Comparison of ENCODE assay signal across 8 cellular contexts in the genomic region with DNA sequence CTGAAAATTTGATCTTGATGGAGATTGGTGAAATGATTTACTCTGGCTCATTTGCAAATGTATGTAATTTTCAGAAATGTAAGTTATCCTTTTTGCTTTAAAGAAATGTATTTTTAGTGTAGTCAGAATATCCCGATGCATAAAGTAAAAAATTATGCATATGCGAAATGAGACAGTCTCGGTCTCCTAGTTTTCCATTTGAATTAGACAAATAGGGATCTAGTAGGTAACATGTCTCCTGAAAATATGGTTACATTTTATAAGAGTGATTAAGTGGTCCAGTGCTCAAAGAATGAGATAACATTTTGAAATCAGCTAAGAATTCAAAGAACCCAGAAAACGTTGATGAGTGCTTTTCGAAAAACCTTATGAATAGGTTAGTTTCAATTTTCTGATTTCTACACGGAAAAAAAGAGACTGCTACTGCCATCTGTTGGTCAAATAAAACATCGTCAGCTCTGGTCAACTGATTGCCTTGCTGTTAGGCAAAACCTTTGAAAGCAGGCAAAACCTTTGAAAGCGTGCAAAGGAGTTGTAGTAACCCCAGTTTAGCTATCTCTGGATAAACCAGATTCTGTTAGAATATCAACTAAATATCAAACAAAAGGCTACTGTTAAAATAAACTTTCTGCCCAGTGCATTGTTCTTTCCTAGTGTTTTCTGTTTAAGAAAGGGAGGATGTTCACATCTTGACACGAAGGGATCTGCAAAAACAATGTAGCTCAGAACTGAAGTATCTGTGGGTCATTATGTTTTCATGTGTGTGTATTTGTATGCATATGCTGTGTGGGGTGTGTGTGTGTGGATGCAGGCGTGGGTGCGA. TPM values are rescaled to one million over a fixed set of nuclear protein-coding genes. Genes with fewer than 3 reads are reported as not detected.
DNase-seq lines count a peak whose midpoint lies in the region; ATAC-seq, FAIRE-seq and TF ChIP-seq lines count a peak whose summit lies in the region.

No MANE protein-coding gene starts in this region.

- H3K27me3 Mint-ChIP-seq in activated naive CD8-positive, alpha-beta T cell treated with anti-CD3 and anti-CD28 coated beads, Interleukin-2, amount 10 ng/mL, durations not matched to agents 7 days and 5 days = peaks cover 14% of the 10 kb centered on the region

- no peak overlapping the region for H3K9ac ChIP-seq in DND-41 (ENCODE audit: low read depth, low read length)

- H2AFZ ChIP-seq in DND-41 (ENCODE audit: low read depth, low read length) = 0 out of 2 replicates have a peak overlapping the region, but pooled peaks have one; percentile 7

- WGBS in small intestine, 3 donors = 34 to 42% (median 37%) methylated on average over 11 of the region's 11 CpGs

- POLR2A ChIA-PET in activated naive CD8-positive, alpha-beta T cell treated with anti-CD3 and anti-CD28 coated beads, Interleukin-2, amount 10 ng/mL, durations not matched to agents 7 days and 5 days (lab: Charles Lee) = no interaction called here

- H3K27me3 ChIP-seq in DND-41 (ENCODE audit: insufficient read depth, low read length, poor library complexity) = no peaks in the 10 kb centered on the region
- H3K27me3 ChIP-seq in small intestine (ENCODE audit: control insufficient read depth in 2 of 2, insufficient read depth in 2 of 2, low read length in 2 of 2) = no peaks in the 10 kb centered on the region

- H3K9me3 Mint-ChIP-seq in activated naive CD8-positive, alpha-beta T cell treated with anti-CD3 and anti-CD28 coated beads, Interleukin-2, amount 10 ng/mL, durations not matched to agents 7 days and 5 days = no peaks in the 10 kb centered on the region

- H4K20me1 ChIP-seq in DND-41 (ENCODE audit: insufficient read depth, low read length) = no peaks in the 10 kb centered on the region

- FAIRE-seq in small intestine (lab: Jason Lieb, UNC) = no peak

- H3K4me1 Mint-ChIP-seq in activated naive CD8-positive, alpha-beta T cell treated with anti-CD3 and anti-CD28 coated beads, Interleukin-2, amount 10 ng/mL, durations not matched to agents 7 days and 5 days = no peaks in the 10 kb centered on the region

- H3K36me3 Mint-ChIP-seq in activated naive CD8-positive, alpha-beta T cell treated with anti-CD3 and anti-CD28 coated beads, Interleukin-2, amount 10 ng/mL, durations not matched to agents 7 days and 5 days = no peaks in the 10 kb centered on the region

- peak overlapping the region; percentile 20 for H3K4me3 Mint-ChIP-seq in activated naive CD8-positive, alpha-beta T cell treated with anti-CD3 and anti-CD28 coated beads, Interleukin-2, amount 10 ng/mL, durations not matched to agents 7 days and 5 days

- H3K79me2 ChIP-seq in DND-41 (ENCODE audit: insufficient read depth, low read length) = no peaks in the 10 kb centered on the region

- H3K9me3 ChIP-seq in DND-41 (ENCODE audit: insufficient read depth, low read length, severe bottlenecking) = no peaks in the 10 kb centered on the region
- H3K9me3 ChIP-seq in small intestine (ENCODE audit: control insufficient read depth, low read depth) = no peaks in the 10 kb centered on the region

- H3K27ac Mint-ChIP-seq in activated naive CD8-positive, alpha-beta T cell treated with anti-CD3 and anti-CD28 coated beads, Interleukin-2, amount 10 ng/mL, durations not matched to agents 7 days and 5 days = no peak overlapping the region

- H3K4me1 ChIP-seq in DND-41 (ENCODE audit: insufficient read depth, low read length) (peaks cover 3% of the 10 kb centered on the region; the same call in 1 of the 2 replicates), small intestine (ENCODE audit: control insufficient read depth in 2 of 2, insufficient read depth in 1 of 2, low read depth in 1 of 2, low read length in 1 of 2) (no peaks in the 10 kb centered on the region)

- H3K36me3 ChIP-seq in DND-41 (ENCODE audit: insufficient read depth, low read length) (no peaks in the 10 kb centered on the region), small intestine (ENCODE audit: control insufficient read depth in 2 of 2, insufficient read depth in 2 of 2, low read length in 2 of 2) (no peaks in the 10 kb centered on the region)

- H3K4me2 ChIP-seq in DND-41 (ENCODE audit: insufficient read depth, low read length) = peak overlapping the region; percentile 60; the same call in 1 of the 2 replicates

- TF ChIP-seq CTCF in DND-41 (IDR thresholded peaks at IDR 0.05; ENCODE audit: borderline replicate concordance, extremely low read depth, low read length, poor library complexity, severe bottlenecking) = peak; percentile 74

- no peak overlapping the region for H3K27ac ChIP-seq in DND-41 (ENCODE audit: low read length)
- no peak overlapping the region for H3K27ac ChIP-seq in small intestine (ENCODE audit: low read depth in 1 of 2, low read length in 1 of 2)

- peak overlapping the region in 1 of 2 experiments; percentile 40; a peak in 1 of 4 replicates for H3K4me3 ChIP-seq in DND-41 (ENCODE audit: low read depth in 1 of 2, low read length in 2 of 2)
- H3K4me3 ChIP-seq in small intestine (ENCODE audit: low read depth in 1 of 2, low read length in 2 of 2) = no peak overlapping the region

- ATAC-seq in DND-41 (ENCODE audit: insufficient read depth, low read depth) = peak; percentile 74
- ATAC-seq in GM19043 (IDR thresholded peaks at IDR 0.05; ENCODE audit: low read depth, unreplicated experiment) = peak; percentile 88
- peak; percentile 72 for ATAC-seq in HG03139 (IDR thresholded peaks at IDR 0.05; ENCODE audit: unreplicated experiment)
- no peak for ATAC-seq in activated naive CD8-positive, alpha-beta T cell treated with anti-CD3 and anti-CD28 coated beads, Interleukin-2, amount 10 ng/mL, durations not matched to agents 7 days and 5 days (ENCODE audit: low read depth)

- DNase-seq in DND-41 (peak; percentile 39), NCI-H526 treated with DMSO at 0.1 percent for 48 hours (lab: John Stamatoyannopoulos, UW) (peak; percentile 63), hippocampal formation (lab: John Stamatoyannopoulos, UW) (peak; percentile 4 to 68), small intestine (peak; percentile 55), epidermal melanocyte (ENCODE audit: insufficient read length, low spot score) (no peak)
- DNase-seq in activated naive CD8-positive, alpha-beta T cell treated with anti-CD3 and anti-CD28 coated beads, Interleukin-2, amount 10 ng/mL, durations not matched to agents 7 days and 5 days = no peak

RNA-seq across cellular contexts. Expression of gene CHMP2B, which starts 59.3 kb away (rescaled TPM):
- total RNA-seq in activated naive CD8-positive, alpha-beta T cell treated with anti-CD3 and anti-CD28 coated beads, Interleukin-2, amount 10 ng/mL, durations not matched to agents 7 days and 5 days = 10 to 100 TPM; 22.9 to 23.7 TPM
- 10 to 100 TPM; 32.9 to 66.0 (median 62.1) TPM for polyA plus RNA-seq in small intestine

Comparison
In these comparisons a context has a peak if more than half of its experiments do, and no peak if none do; other contexts are left out.
1. DNase-seq: peak in DND-41 (single experiment), NCI-H526 treated with DMSO at 0.1 percent for 48 hours (single experiment), hippocampal formation (2 of 2) and small intestine (single experiment); none in activated naive CD8-positive, alpha-beta T cell treated with anti-CD3 and anti-CD28 coated beads, Interleukin-2, amount 10 ng/mL, durations not matched to agents 7 days and 5 days (single experiment) and epidermal melanocyte (single experiment).